Comparison of ENCODE assay signal across 1 cellular context in genomic region chr10:45375716-45376231, GRCh38.
TF ChIP-seq lines count a peak whose summit lies in the region.

No MANE protein-coding gene starts in this region.

TF ChIP-seq in HCT116, 20 proteins besides CTCF, POLR2A, EP300 and RAD21 (continued from another document):
- TF ChIP-seq MAX (IDR thresholded peaks at IDR 0.05) (no peak), ELF1 (IDR thresholded peaks at IDR 0.05; ENCODE audit: borderline replicate concordance, low read depth) (no peak), SIN3A (IDR thresholded peaks at IDR 0.05; ENCODE audit: low read depth) (no peak), TCF7L2 (IDR thresholded peaks at IDR 0.05; ENCODE audit: borderline replicate concordance, extremely low read depth, insufficient read depth, insufficient read length) (no peak), SP1 (IDR thresholded peaks at IDR 0.05; ENCODE audit: low read depth) (no peak), YY1 (IDR thresholded peaks at IDR 0.05; ENCODE audit: extremely low read depth, insufficient replicate concordance, low read depth, low read length) (no peak), ATF3 (IDR thresholded peaks at IDR 0.05) (no peak)
